6 cellular contexts compared by ENCODE assay signal in genomic region chr2:239405071-239405470, GRCh38.
"Had no signal": no experiment of that assay in that cellular context is flagged by ENCODE, and none has a peak within 500 bp of the region (broad histone marks: within the 10 kb centered on the region; RNA-seq: fewer than 3 reads in every experiment).

No MANE protein-coding gene starts in this region.

- DNase-seq: H9, HCEC 1CT, IMR-90 had no signal

- H3K27ac Mint-ChIP-seq: GM23338, H9 had no signal

- H3K9me3 Mint-ChIP-seq: GM23338, H9 had no signal

- ATAC-seq: GM23338, HepG2, K562 had no signal

- H3K4me3 Mint-ChIP-seq: GM23338, H9 had no signal
